ENCODE assay signal across 10 cellular contexts in genomic region chr7:44286182-44286617, GRCh38. TPM values are rescaled to one million over a fixed set of nuclear protein-coding genes. Genes with fewer than 3 reads are reported as not detected.
DNase-seq lines count a peak whose midpoint lies in the region; ATAC-seq and TF ChIP-seq lines count a peak whose summit lies in the region.
"Had no signal": no experiment of that assay in that cellular context is flagged by ENCODE, and none has a peak within 500 bp of the region (broad histone marks: within the 10 kb centered on the region; RNA-seq: fewer than 3 reads in every experiment).

No MANE protein-coding gene starts in this region.

- H3K27ac Mint-ChIP-seq in WTC11 = no peak overlapping the region
- H3K27ac Mint-ChIP-seq: dendritic cell treated with granulocyte-macrophage colony-stimulating factor and Interleukin-4, amounts not matched to agents 40 ng/mL and 50 ng/mL, for 4 days had no signal

- no peaks in the 10 kb centered on the region for H3K9me3 ChIP-seq in upper lobe of left lung

- H3K36me3 Mint-ChIP-seq in activated T-cell treated with anti-CD3 and anti-CD28 coated beads, Interleukin-2, amount 50 U/mL, for 4 hours (ENCODE audit: insufficient read depth) = no peaks in the 10 kb centered on the region
- H3K36me3 Mint-ChIP-seq in WTC11 = no peaks in the 10 kb centered on the region

- H3K4me1 ChIP-seq in upper lobe of left lung = peaks cover 0 to 5% (median 3%) of the 10 kb centered on the region in 4 donors

- H3K27me3 ChIP-seq in upper lobe of left lung = peaks cover 0 to 1% (median 0%) of the 10 kb centered on the region in 4 donors

- POLR2A ChIA-PET in WTC11 (lab: Charles Lee) = no interaction called here

- H3K27ac ChIP-seq in upper lobe of left lung = no peak overlapping the region

- no peak for TF ChIP-seq EP300 in upper lobe of left lung (IDR thresholded peaks at IDR 0.05)

- no peak for TF ChIP-seq POLR2A in upper lobe of left lung (IDR thresholded peaks at IDR 0.05)

- no peak overlapping the region for H3K4me3 Mint-ChIP-seq in activated T-cell treated with anti-CD3 and anti-CD28 coated beads, Interleukin-2, amount 50 U/mL, for 4 hours
- H3K4me3 Mint-ChIP-seq in WTC11 = no peak overlapping the region
- H3K4me3 Mint-ChIP-seq: dendritic cell treated with granulocyte-macrophage colony-stimulating factor and Interleukin-4, amounts not matched to agents 40 ng/mL and 50 ng/mL, for 4 days had no signal

- no peaks in the 10 kb centered on the region for H3K9me3 Mint-ChIP-seq in activated T-cell treated with anti-CD3 and anti-CD28 coated beads, Interleukin-2, amount 50 U/mL, for 4 hours
- H3K9me3 Mint-ChIP-seq in WTC11 = no peaks in the 10 kb centered on the region
- H3K9me3 Mint-ChIP-seq: dendritic cell treated with granulocyte-macrophage colony-stimulating factor and Interleukin-4, amounts not matched to agents 40 ng/mL and 50 ng/mL, for 4 days had no signal

- CTCF ChIA-PET in WTC11 (lab: Charles Lee) = interaction anchor here (1.0 to 1.4 kb wide), 10 partner anchors 10 to 116 kb away, joined by 3 to 7 read pairs (median 4); no protein-coding TSS in a partner anchor

- H3K4me1 Mint-ChIP-seq in activated T-cell treated with anti-CD3 and anti-CD28 coated beads, Interleukin-2, amount 50 U/mL, for 4 hours (ENCODE audit: low read depth) = no peaks in the 10 kb centered on the region
- no peaks in the 10 kb centered on the region for H3K4me1 Mint-ChIP-seq in WTC11

- peak; percentile 10 for DNase-seq in activated T-cell treated with anti-CD3 and anti-CD28 coated beads, Interleukin-2, amount 50 U/mL, for 1 hour
- no peak for DNase-seq in activated T-cell treated with anti-CD3 and anti-CD28 coated beads, Interleukin-2, amount 50 U/mL, for 4 hours
- DNase-seq in WTC11 (ENCODE audit: low spot score) = peak; percentile 36
- DNase-seq in islet precursor cell = peak; percentile 60
- peak; percentile 15 to 54 for DNase-seq in upper lobe of left lung
- no peak for DNase-seq in LoVo (ENCODE audit: low spot score)
- DNase-seq in NCI-H187 treated with DMSO at 0.1 percent for 48 hours (lab: John Stamatoyannopoulos, UW) = no peak
- no peak for DNase-seq in NCI-H2081 treated with DMSO at 0.1 percent for 48 hours (lab: John Stamatoyannopoulos, UW)
- DNase-seq: GDM1 had no signal

- no peaks in the 10 kb centered on the region for H3K36me3 ChIP-seq in upper lobe of left lung

- WGBS in upper lobe of left lung, 2 donors = 91 to 93% methylated on average over 2 to 7 of the region's 17 CpGs

- no peak for TF ChIP-seq CTCF in WTC11 (IDR thresholded peaks at IDR 0.05)
- no peak for TF ChIP-seq CTCF in upper lobe of left lung (IDR thresholded peaks at IDR 0.05)

- H3K4me3 ChIP-seq in upper lobe of left lung = no peak overlapping the region

- H3K27me3 Mint-ChIP-seq in activated T-cell treated with anti-CD3 and anti-CD28 coated beads, Interleukin-2, amount 50 U/mL, for 4 hours (ENCODE audit: low read depth) = peaks cover 2% of the 10 kb centered on the region
- H3K27me3 Mint-ChIP-seq in WTC11 (ENCODE audit: low read depth) = no peaks in the 10 kb centered on the region
- H3K27me3 Mint-ChIP-seq: dendritic cell treated with granulocyte-macrophage colony-stimulating factor and Interleukin-4, amounts not matched to agents 40 ng/mL and 50 ng/mL, for 4 days had no signal

- no peak for ATAC-seq in activated T-cell treated with anti-CD3 and anti-CD28 coated beads, Interleukin-2, amount 50 U/mL, for 4 hours
- peak; percentile 79 for ATAC-seq in WTC11
- ATAC-seq in upper lobe of left lung (ENCODE audit: low FRiP score in 2 of 2) = no peak

TF ChIP-seq in WTC11, 78 proteins besides CTCF, POLR2A, EP300 and RAD21:
- no peak for TF ChIP-seq ZNF263 (CRISPR knock-in tag; IDR thresholded peaks at IDR 0.05; ENCODE audit: low read depth)

RNA-seq across cellular contexts. Expression of gene CAMK2B, which starts 39.2 kb away (rescaled TPM):
- total RNA-seq in activated T-cell treated with anti-CD3 and anti-CD28 coated beads, Interleukin-2, amount 50 U/mL, for 4 hours = 1 to 10 TPM in 2 of 3 donors, under 1 TPM in 1; 0.33 to 1.8 (median 1.6) TPM
- total RNA-seq in WTC11 (2021) = 0.41 to 0.53 TPM (median 0.44 TPM) in 3 replicates
- total RNA-seq in upper lobe of left lung = 1 to 10 TPM in 1 of 6 donors, under 1 TPM in 2, not detected in 3; 0.09 to 1.8 (median 0.27) TPM

Comparison
In these comparisons a context has a peak if more than half of its experiments do, and no peak if none do; other contexts are left out.
1. DNase-seq: peak in activated T-cell treated with anti-CD3 and anti-CD28 coated beads, Interleukin-2, amount 50 U/mL, for 1 hour (single experiment), WTC11 (single experiment), islet precursor cell (single experiment) and upper lobe of left lung (2 of 2); none in activated T-cell treated with anti-CD3 and anti-CD28 coated beads, Interleukin-2, amount 50 U/mL, for 4 hours (single experiment), LoVo (single experiment), NCI-H187 treated with DMSO at 0.1 percent for 48 hours (single experiment) and NCI-H2081 treated with DMSO at 0.1 percent for 48 hours (single experiment).